In the genomic region with DNA sequence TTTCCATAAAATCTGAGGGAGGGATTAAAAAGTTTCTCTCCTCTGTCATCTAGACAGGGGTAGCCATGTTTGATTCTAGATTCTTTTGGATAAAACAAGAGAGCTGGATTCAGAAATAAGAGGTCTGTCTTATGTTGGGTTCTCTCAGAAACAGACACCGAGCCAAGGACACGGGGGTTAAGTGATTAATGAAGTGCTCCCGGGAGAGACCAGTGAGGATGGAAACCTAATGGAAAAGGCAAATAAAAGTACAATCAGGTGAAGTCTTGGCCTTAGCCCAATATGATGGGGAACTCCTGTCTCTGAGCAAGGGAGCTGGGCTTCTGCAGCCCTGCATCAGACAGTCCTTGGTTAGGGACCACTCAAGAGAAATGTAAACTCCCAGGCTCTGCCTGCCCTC, we compare ENCODE assay signal across 25 cellular contexts.
"Had no signal": no experiment of that assay in that cellular context is flagged by ENCODE, and none has a peak within 500 bp of the region (broad histone marks: within the 10 kb centered on the region; RNA-seq: fewer than 3 reads in every experiment).

No MANE protein-coding gene starts in this region.

- H3K27ac Mint-ChIP-seq: dendritic cell treated with granulocyte-macrophage colony-stimulating factor and Interleukin-4, amounts not matched to agents 40 ng/mL and 50 ng/mL, for 4 days; effector memory CD8-positive, alpha-beta T cell; endodermal cell had no signal

- H3K27me3 ChIP-seq: colonic mucosa, esophagus muscularis mucosa, foreskin keratinocyte, gastrocnemius medialis, gastroesophageal sphincter, heart left ventricle, heart right ventricle had no signal

- ATAC-seq: effector memory CD8-positive, alpha-beta T cell; esophagus mucosa; foreskin keratinocyte; gastrocnemius medialis; gastroesophageal sphincter; heart left ventricle; heart right ventricle had no signal

- H3K36me3 ChIP-seq: colonic mucosa, esophagus muscularis mucosa, esophagus squamous epithelium, gastrocnemius medialis, gastroesophageal sphincter, heart left ventricle, heart right ventricle had no signal

- H3K4me3 Mint-ChIP-seq: dendritic cell treated with granulocyte-macrophage colony-stimulating factor and Interleukin-4, amounts not matched to agents 40 ng/mL and 50 ng/mL, for 4 days; effector memory CD8-positive, alpha-beta T cell; endodermal cell had no signal

- H3K27ac ChIP-seq: colonic mucosa, coronary artery, dorsolateral prefrontal cortex, epithelial cell of prostate, esophagus muscularis mucosa, esophagus squamous epithelium, foreskin keratinocyte, gastrocnemius medialis, gastroesophageal sphincter, heart left ventricle, heart right ventricle had no signal

- DNase-seq: colonic mucosa; cortex of kidney; dermis blood vessel endothelial cell; dorsolateral prefrontal cortex; effector CD4-positive, alpha-beta T cell; effector CD8-positive, alpha-beta T cell; effector memory CD4-positive, alpha-beta T cell; effector memory CD8-positive, alpha-beta T cell; endodermal cell; erythroblast; esophagus squamous epithelium; foreskin fibroblast; foreskin keratinocyte; foreskin melanocyte; gastrocnemius medialis; glutamatergic neuron; head of caudate nucleus; heart left ventricle; heart right ventricle had no signal

- H3K9me3 Mint-ChIP-seq: dendritic cell treated with granulocyte-macrophage colony-stimulating factor and Interleukin-4, amounts not matched to agents 40 ng/mL and 50 ng/mL, for 4 days; effector memory CD8-positive, alpha-beta T cell; endodermal cell had no signal

- H3K27me3 Mint-ChIP-seq: dendritic cell treated with granulocyte-macrophage colony-stimulating factor and Interleukin-4, amounts not matched to agents 40 ng/mL and 50 ng/mL, for 4 days had no signal

- H3K9me3 ChIP-seq: colonic mucosa, esophagus muscularis mucosa, esophagus squamous epithelium, gastrocnemius medialis, gastroesophageal sphincter, heart left ventricle, heart right ventricle had no signal

- H3K4me1 ChIP-seq: colonic mucosa, foreskin keratinocyte, gastrocnemius medialis, gastroesophageal sphincter had no signal

- H3K4me3 ChIP-seq: colonic mucosa, coronary artery, dorsolateral prefrontal cortex, esophagus muscularis mucosa, esophagus squamous epithelium, gastrocnemius medialis, gastroesophageal sphincter, heart left ventricle, heart right ventricle had no signal
